In genomic region chr13:50106559-50106958, GRCh38 we compare ENCODE assay signal across 9 cellular contexts.
DNase-seq lines count a peak whose midpoint lies in the region; ATAC-seq and TF ChIP-seq lines count a peak whose summit lies in the region.
"Had no signal": no experiment of that assay in that cellular context is flagged by ENCODE, and none has a peak within 500 bp of the region (broad histone marks: within the 10 kb centered on the region; RNA-seq: fewer than 3 reads in every experiment).

No MANE protein-coding gene starts in this region.

- H3K36me3 ChIP-seq in iPS-15b (ENCODE audit: control insufficient read depth, insufficient read depth, low read length) (no peaks in the 10 kb centered on the region), SJCRH30 (peaks cover 2% of the 10 kb centered on the region; the same call in 1 of the 2 replicates)

- H3K9ac ChIP-seq in iPS-15b (ENCODE audit: low read depth, low read length), result peak overlapping the region; percentile 1

- H3K9me3 Mint-ChIP-seq in glutamatergic neuron (ENCODE audit: unreplicated experiment), result no peaks in the 10 kb centered on the region

- no peaks in the 10 kb centered on the region for H3K36me3 Mint-ChIP-seq in glutamatergic neuron (ENCODE audit: unreplicated experiment)

- DNase-seq in HL-60 (ENCODE audit: low read depth in 1 of 2, low spot score in 1 of 2), result no peak
- no peak for DNase-seq in SJCRH30
- DNase-seq in glutamatergic neuron, result no peak
- DNase-seq in HT-29 (ENCODE audit: low spot score), result no peak
- no peak for DNase-seq in NCI-H146 (lab: John Stamatoyannopoulos, UW)
- DNase-seq: mammary epithelial cell had no signal

- no peaks in the 10 kb centered on the region for H3K27me3 Mint-ChIP-seq in glutamatergic neuron (ENCODE audit: unreplicated experiment)

- H3K4me1 Mint-ChIP-seq in glutamatergic neuron (ENCODE audit: low read depth, unreplicated experiment), result no peaks in the 10 kb centered on the region

- H3K9me3 ChIP-seq in iPS-15b (ENCODE audit: control insufficient read depth, insufficient read depth, low read length), result no peaks in the 10 kb centered on the region
- H3K9me3 ChIP-seq in SJCRH30 (replicated peaks), result no peaks in the 10 kb centered on the region

- H3K4me3 Mint-ChIP-seq in glutamatergic neuron (ENCODE audit: unreplicated experiment), result no peak overlapping the region

- H3K27me3 ChIP-seq in HL-60 (ENCODE audit: insufficient read depth, poor library complexity, severe bottlenecking), result no peaks in the 10 kb centered on the region
- no peaks in the 10 kb centered on the region for H3K27me3 ChIP-seq in iPS-15b (ENCODE audit: control insufficient read depth, insufficient read depth, low read length)
- H3K27me3 ChIP-seq in SJCRH30, result no peaks in the 10 kb centered on the region

- H3K27ac ChIP-seq in HL-60 (replicated peaks), result peak overlapping the region; percentile 26
- H3K27ac ChIP-seq in SJCRH30, result no peak overlapping the region

- no peak for TF ChIP-seq CTCF in HL-60 (IDR thresholded peaks at IDR 0.05; ENCODE audit: insufficient read depth, low read length)
- no peak for TF ChIP-seq CTCF in glutamatergic neuron (IDR thresholded peaks at IDR 0.05; ENCODE audit: partially characterized antibody, unreplicated experiment)

- H3K4me1 ChIP-seq in iPS-15b (ENCODE audit: control insufficient read depth, insufficient read depth, low read length) (peaks cover 14% of the 10 kb centered on the region), SJCRH30 (no peaks in the 10 kb centered on the region)

- no peak overlapping the region for H3K27ac Mint-ChIP-seq in glutamatergic neuron (ENCODE audit: unreplicated experiment)

- ATAC-seq in GM18498 (IDR thresholded peaks at IDR 0.05; ENCODE audit: unreplicated experiment), result peak; percentile 78
- peak; percentile 89 for ATAC-seq in GM21423 (IDR thresholded peaks at IDR 0.05; ENCODE audit: unreplicated experiment)

- H3K4me3 ChIP-seq in HL-60 (replicated peaks; ENCODE audit: insufficient read depth, low read length) (no peak overlapping the region), iPS-15b (ENCODE audit: low read depth, low read length) (no peak overlapping the region), SJCRH30 (no peak overlapping the region)
